Comparison of ENCODE assay signal across 8 cellular contexts in the genomic region with DNA sequence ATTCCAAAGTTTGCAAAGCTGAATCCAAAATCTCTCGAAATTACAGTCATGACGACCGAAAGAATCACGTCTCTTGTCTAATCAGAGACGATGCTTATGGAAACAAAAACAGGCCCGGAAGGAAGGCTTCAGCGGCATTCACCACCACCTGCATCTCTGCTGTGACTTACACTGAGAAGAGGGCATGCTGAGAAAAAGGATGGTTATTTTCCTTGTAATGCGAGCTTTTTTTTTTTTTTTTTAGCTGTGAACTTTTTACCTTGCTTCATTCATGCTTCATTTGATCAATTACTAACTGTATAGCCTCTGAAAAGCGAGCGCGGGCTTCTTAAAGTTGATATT.
DNase-seq lines count a peak whose midpoint lies in the region; ATAC-seq, FAIRE-seq and TF ChIP-seq lines count a peak whose summit lies in the region.

No MANE protein-coding gene starts in this region.

- no peak for ATAC-seq in CD4-positive, CD25-positive, alpha-beta regulatory T cell (ENCODE audit: low read depth in 2 of 2)
- ATAC-seq in HG03354 (IDR thresholded peaks at IDR 0.05; ENCODE audit: poor library complexity, severe bottlenecking, unreplicated experiment) (peak; percentile 36), GM19452 (IDR thresholded peaks at IDR 0.05; ENCODE audit: unreplicated experiment) (no peak), HG03039 (IDR thresholded peaks at IDR 0.05; ENCODE audit: unreplicated experiment) (no peak)

- peak overlapping the region in 3 of 4 donors; percentile 61 to 70 (median 63) for H3K4me3 Mint-ChIP-seq in CD4-positive, CD25-positive, alpha-beta regulatory T cell

- no peak for TF ChIP-seq CTCF in bronchial epithelial cell (IDR thresholded peaks at IDR 0.05; ENCODE audit: insufficient read depth, low read length, severe bottlenecking)

- H3K4me1 Mint-ChIP-seq in CD4-positive, CD25-positive, alpha-beta regulatory T cell = peaks cover 7 to 18% (median 14%) of the 10 kb centered on the region in 4 donors

- no peaks in the 10 kb centered on the region for H3K9me3 ChIP-seq in CD4-positive, CD25-positive, alpha-beta regulatory T cell (ENCODE audit: control insufficient read depth in 2 of 2, low read length in 2 of 2)
- no peaks in the 10 kb centered on the region for H3K9me3 ChIP-seq in muscle layer of duodenum (ENCODE audit: control insufficient read depth in 1 of 2, low read length in 2 of 2)

- no peak overlapping the region for H3K27ac Mint-ChIP-seq in CD4-positive, CD25-positive, alpha-beta regulatory T cell

- H3K27ac ChIP-seq in CD4-positive, CD25-positive, alpha-beta regulatory T cell (ENCODE audit: insufficient read depth, low read length, poor library complexity, severe bottlenecking) = no peak overlapping the region
- H3K27ac ChIP-seq in muscle layer of duodenum (ENCODE audit: low read length) = peak overlapping the region; percentile 87

- no peaks in the 10 kb centered on the region for H3K36me3 ChIP-seq in CD4-positive, CD25-positive, alpha-beta regulatory T cell (ENCODE audit: control insufficient read depth, insufficient read depth, low read length)
- H3K36me3 ChIP-seq in bronchial epithelial cell (ENCODE audit: control insufficient read depth, insufficient read depth, low read length) (no peaks in the 10 kb centered on the region), muscle layer of duodenum (ENCODE audit: control insufficient read depth in 1 of 2, insufficient read depth in 2 of 2, low read length in 2 of 2) (no peaks in the 10 kb centered on the region)

- peaks cover 48% of the 10 kb centered on the region for H3K27me3 ChIP-seq in CD4-positive, CD25-positive, alpha-beta regulatory T cell (ENCODE audit: control insufficient read depth, insufficient read depth, low read length)
- H3K27me3 ChIP-seq in bronchial epithelial cell (ENCODE audit: control insufficient read depth, insufficient read depth, low read length) (no peaks in the 10 kb centered on the region), muscle layer of duodenum (ENCODE audit: low read depth, low read length) (peaks cover 5% of the 10 kb centered on the region)

- no peak overlapping the region for H3K4me3 ChIP-seq in CD4-positive, CD25-positive, alpha-beta regulatory T cell (ENCODE audit: low read depth, low read length)
- H3K4me3 ChIP-seq in bronchial epithelial cell (ENCODE audit: low read depth, low read length) = peak overlapping the region; percentile 67
- peak overlapping the region; percentile 67 to 74 for H3K4me3 ChIP-seq in muscle layer of duodenum (ENCODE audit: low read depth in 1 of 2, low read length in 2 of 2)

- peaks cover 71% of the 10 kb centered on the region for H3K27me3 Mint-ChIP-seq in CD4-positive, CD25-positive, alpha-beta regulatory T cell

- H3K4me1 ChIP-seq in CD4-positive, CD25-positive, alpha-beta regulatory T cell (ENCODE audit: control insufficient read depth, insufficient read depth, low read length, poor library complexity, severe bottlenecking) = peaks cover 13% of the 10 kb centered on the region
- H3K4me1 ChIP-seq in muscle layer of duodenum (ENCODE audit: control insufficient read depth in 1 of 2, insufficient read depth in 2 of 2, low read length in 2 of 2) = peaks cover 15 to 18% of the 10 kb centered on the region in 2 donors

- H3K9me3 Mint-ChIP-seq in CD4-positive, CD25-positive, alpha-beta regulatory T cell = peaks cover 0 to 3% (median 0%) of the 10 kb centered on the region in 7 donors

- no peak for FAIRE-seq in bronchial epithelial cell (lab: Jason Lieb, UNC)

- no peak for DNase-seq in CD4-positive, CD25-positive, alpha-beta regulatory T cell
- no peak for DNase-seq in bronchial epithelial cell (ENCODE audit: low read depth)
- no peak for DNase-seq in KG1 (lab: John Stamatoyannopoulos, UW)
- no peak for DNase-seq in stimulated activated naive CD4-positive, alpha-beta T cell treated with Interleukin-2 at 50 U/mL for 16 hours (lab: John Stamatoyannopoulos, UW)

- no peaks in the 10 kb centered on the region for H3K36me3 Mint-ChIP-seq in CD4-positive, CD25-positive, alpha-beta regulatory T cell
